1 cellular context compared by ENCODE assay signal in genomic region chr14:32085845-32086383, GRCh38.
TF ChIP-seq lines count a peak whose summit lies in the region.

No MANE protein-coding gene starts in this region.

TF ChIP-seq in WTC11, 78 proteins besides CTCF, POLR2A, EP300 and RAD21 (continued from another document):
- TF ChIP-seq ATF6 (CRISPR knock-in tag; IDR thresholded peaks at IDR 0.05) (no peak), MYBL2 (CRISPR knock-in tag; IDR thresholded peaks at IDR 0.05) (no peak), ATF2 (CRISPR knock-in tag; IDR thresholded peaks at IDR 0.05; ENCODE audit: borderline replicate concordance, low read depth) (no peak), E2F4 (CRISPR knock-in tag; IDR thresholded peaks at IDR 0.05; ENCODE audit: borderline replicate concordance, low read depth) (no peak), ZNF263 (CRISPR knock-in tag; IDR thresholded peaks at IDR 0.05; ENCODE audit: low read depth) (no peak), MLX (CRISPR knock-in tag; IDR thresholded peaks at IDR 0.05) (no peak)
